16 cellular contexts compared by ENCODE assay signal in the genomic region with DNA sequence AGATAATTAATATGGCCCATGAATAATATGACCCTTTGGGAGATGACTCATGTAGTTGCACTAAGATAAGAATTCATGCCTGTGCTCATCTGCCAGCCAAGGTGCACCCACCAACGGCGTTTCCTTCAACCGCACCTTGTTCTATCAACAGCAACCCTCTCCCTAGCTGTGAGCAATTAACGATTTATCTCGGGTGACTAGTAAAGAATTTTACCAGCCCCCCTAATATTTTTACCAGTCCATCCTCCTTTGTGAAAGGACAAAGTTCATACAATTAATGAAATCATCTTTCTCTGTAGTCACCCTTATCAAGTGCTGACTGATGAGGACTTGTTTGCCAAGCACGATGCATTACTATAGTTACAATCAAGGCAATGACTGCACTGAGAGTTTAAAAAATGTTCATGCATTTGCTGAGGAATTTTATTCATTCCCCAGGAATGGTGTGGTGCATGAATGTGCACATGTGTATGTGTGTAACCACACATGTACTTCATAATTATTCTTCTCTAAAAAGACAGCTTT.
"Had no signal": no experiment of that assay in that cellular context is flagged by ENCODE, and none has a peak within 500 bp of the region (broad histone marks: within the 10 kb centered on the region; RNA-seq: fewer than 3 reads in every experiment).

No MANE protein-coding gene starts in this region.

- H3K27ac ChIP-seq: gastrocnemius medialis, left lung, sigmoid colon, thyroid gland had no signal

- ATAC-seq: activated naive CD4-positive, alpha-beta T cell treated with anti-CD3 and anti-CD28 coated beads, Interleukin-2, amount 50 U/mL, for 72 hours; activated T-cell treated with anti-CD3 and anti-CD28 coated beads, Interleukin-2, amount 50 U/mL, for 72 hours; gastrocnemius medialis; left lung had no signal

- H3K36me3 ChIP-seq: gastrocnemius medialis, left lung, sigmoid colon, thyroid gland, uterus had no signal

- FAIRE-seq: islet of Langerhans had no signal

- H3K9me3 ChIP-seq: gastrocnemius medialis, sigmoid colon, thyroid gland, uterus had no signal

- H3K27me3 ChIP-seq: gastrocnemius medialis, sigmoid colon, thyroid gland, uterus had no signal

- H3K4me3 ChIP-seq: gastrocnemius medialis, left lung, sigmoid colon, thyroid gland, uterus had no signal

- H3K4me1 ChIP-seq: gastrocnemius medialis, left lung, thyroid gland had no signal

- DNase-seq: activated CD4-positive, alpha-beta T cell treated with anti-CD3 and anti-CD28 coated beads, Interleukin-2, amount 10 ng/mL, durations not matched to agents 7 days and 5 days; activated CD8-positive, alpha-beta memory T cell treated with anti-CD3 and anti-CD28 coated beads, Interleukin-2, amount 50 U/mL, for 48 hours; activated gamma-delta T cell; activated T-cell treated with anti-CD3 and anti-CD28 coated beads, Interleukin-2, amount 50 U/mL, for 72 hours; effector CD8-positive, alpha-beta T cell; gastrocnemius medialis; left lung; mesendoderm; sigmoid colon; stimulated activated CD4-positive, alpha-beta T cell treated with anti-CD3 and anti-CD28 coated beads, Interleukin-12 subunit alpha, Interleukin-12 subunit beta, amount 100 ng/mL, for 4 hours; stimulated activated CD4-positive, alpha-beta T cell treated with anti-CD3 and anti-CD28 coated beads, Interleukin-2, amount 100 ng/mL, for 24 hours; T-helper 9 cell; thyroid gland; uterus had no signal
